In genomic region chr6:14772188-14772587, GRCh38 we compare ENCODE assay signal across 19 cellular contexts.
DNase-seq lines count a peak whose midpoint lies in the region; ATAC-seq and TF ChIP-seq lines count a peak whose summit lies in the region.
"Had no signal": no experiment of that assay in that cellular context is flagged by ENCODE, and none has a peak within 500 bp of the region (broad histone marks: within the 10 kb centered on the region; RNA-seq: fewer than 3 reads in every experiment).

No MANE protein-coding gene starts in this region.

- H3K14ac ChIP-seq in mesenchymal stem cell (ENCODE audit: low read length in 2 of 2), result no peak overlapping the region

- ATAC-seq in GM23338, result peak; percentile 36
- ATAC-seq in stimulated activated effector memory CD8-positive, alpha-beta T cell treated with anti-CD3 and anti-CD28 coated beads, Interleukin-12 subunit alpha, Interleukin-12 subunit beta, amount 100 ng/mL, for 72 hours, result no peak
- no peak for ATAC-seq in naive thymus-derived CD4-positive, alpha-beta T cell
- no peak for ATAC-seq in GM21515 (IDR thresholded peaks at IDR 0.05; ENCODE audit: unreplicated experiment)

- H3K4me3 ChIP-seq in GM23338 (no peak overlapping the region), SK-N-MC (no peak overlapping the region), mesenchymal stem cell (ENCODE audit: insufficient read depth in 1 of 2, low read depth in 1 of 2, low read length in 2 of 2) (no peak overlapping the region), lower leg skin (ENCODE audit: low read depth, poor library complexity, severe bottlenecking) (no peak overlapping the region)
- no peak overlapping the region for H3K4me3 ChIP-seq in naive thymus-derived CD4-positive, alpha-beta T cell (ENCODE audit: low read length)
- H3K4me3 ChIP-seq: BLaER1 treated with 17β-estradiol and CSF1 and Interleukin-3, amounts not matched to agents 10 nM and 100 nM; Peyer's patch had no signal

- no peak overlapping the region for H2AK5ac ChIP-seq in mesenchymal stem cell (ENCODE audit: low read length, severe bottlenecking)

- POLR2A ChIA-PET in naive thymus-derived CD4-positive, alpha-beta T cell (lab: Charles Lee), result no interaction called here

- H3K27ac Mint-ChIP-seq in GM23338, result no peak overlapping the region
- no peak overlapping the region for H3K27ac Mint-ChIP-seq in stimulated activated effector memory CD8-positive, alpha-beta T cell treated with anti-CD3 and anti-CD28 coated beads, Interleukin-12 subunit alpha, Interleukin-12 subunit beta, amount 100 ng/mL, for 72 hours
- H3K27ac Mint-ChIP-seq in naive thymus-derived CD4-positive, alpha-beta T cell, result peak overlapping the region in 1 of 9 donors; percentile 61
- H3K27ac Mint-ChIP-seq: CD4-positive, alpha-beta memory T cell had no signal

- peak overlapping the region in 1 of 2 experiments; percentile 70 for H3K18ac ChIP-seq in mesenchymal stem cell (ENCODE audit: low read depth in 1 of 2, low read length in 2 of 2)

- H2BK15ac ChIP-seq in mesenchymal stem cell (ENCODE audit: low read depth, poor library complexity, severe bottlenecking), result no peak overlapping the region

- H3K23ac ChIP-seq in mesenchymal stem cell (ENCODE audit: low read length in 2 of 2), result no peak overlapping the region

- H3K4me1 ChIP-seq in GM23338 (ENCODE audit: insufficient read depth) (peaks cover 14% of the 10 kb centered on the region), mesenchymal stem cell (ENCODE audit: control insufficient read depth, insufficient read depth, low read depth, low read length) (no peaks in the 10 kb centered on the region)
- H3K4me1 ChIP-seq in naive thymus-derived CD4-positive, alpha-beta T cell (ENCODE audit: control insufficient read depth in 2 of 2, insufficient read depth in 2 of 2, low read length in 2 of 2), result no peaks in the 10 kb centered on the region
- H3K4me1 ChIP-seq: Peyer's patch had no signal

- no peaks in the 10 kb centered on the region; the same call in 1 of the 2 replicates for H3F3A ChIP-seq in GM23338 (replicated peaks; ENCODE audit: low read depth)

- no peaks in the 10 kb centered on the region for H3K79me1 ChIP-seq in mesenchymal stem cell (replicated peaks; ENCODE audit: low read length, poor library complexity, severe bottlenecking)

- no peak for TF ChIP-seq POLR2A in lower leg skin (IDR thresholded peaks at IDR 0.05)

- CTCF ChIA-PET in naive thymus-derived CD4-positive, alpha-beta T cell (lab: Charles Lee), result no interaction called here

- H3K9me2 ChIP-seq in GM23338 (ENCODE audit: insufficient read depth), result peaks cover 10% of the 10 kb centered on the region

- WGBS in mesenchymal stem cell, result 97% methylated on average over 6 of the region's 7 CpGs
- 91 to 96% methylated on average over 7 of the region's 7 CpGs for WGBS in lower leg skin, 2 donors

- H3K9me3 ChIP-seq in SK-N-MC (ENCODE audit: low read depth, low read length), result no peaks in the 10 kb centered on the region
- H3K9me3 ChIP-seq in mesenchymal stem cell (ENCODE audit: control insufficient read depth, low read length), result peaks cover 4% of the 10 kb centered on the region
- no peaks in the 10 kb centered on the region for H3K9me3 ChIP-seq in naive thymus-derived CD4-positive, alpha-beta T cell (ENCODE audit: control insufficient read depth in 2 of 3, low read length in 3 of 3)
- H3K9me3 ChIP-seq: Peyer's patch had no signal

- no peak for TF ChIP-seq CTCF in GM23338 (conservative IDR thresholded peaks at IDR 0.05; ENCODE audit: low read depth in 2 of 2)
- no peak for TF ChIP-seq CTCF in lower leg skin (IDR thresholded peaks at IDR 0.05)

- peak overlapping the region in 1 of 2 experiments; percentile 1 for H3K4ac ChIP-seq in mesenchymal stem cell (ENCODE audit: low read depth in 1 of 2, low read length in 2 of 2)

- DNase-seq in GM23338 (ENCODE audit: low spot score), result peak; percentile 27
- DNase-seq in SK-N-MC (ENCODE audit: low read depth, low spot score), result no peak
- DNase-seq in mesenchymal stem cell, result no peak
- no peak for DNase-seq in stimulated activated effector memory CD8-positive, alpha-beta T cell treated with anti-CD3 and anti-CD28 coated beads, Interleukin-12 subunit alpha, Interleukin-12 subunit beta, amount 100 ng/mL, for 72 hours (ENCODE audit: low spot score in 2 of 2)
- no peak for DNase-seq in naive thymus-derived CD4-positive, alpha-beta T cell
- DNase-seq in lower leg skin (ENCODE audit: low spot score in 2 of 2), result no peak
- DNase-seq: ACHN; CD4-positive, alpha-beta memory T cell; GDM1; KBM-7; NCI-H1092 treated with DMSO at 0.1 percent for 48 hours; NCI-H1436 treated with DMSO at 0.1 percent for 48 hours; NCI-H1930; NCI-H226; NCI-H510A treated with DMSO at 0.1 percent for 48 hours; NCI-H748 treated with DMSO at 0.1 percent for 48 hours; Peyer's patch had no signal

- intact Hi-C loops in naive thymus-derived CD4-positive, alpha-beta T cell (cut with micrococcal nuclease), result no loop called here
- intact Hi-C loops in lower leg skin (cut with DNase I; ENCODE audit: low total_unique reads), result no loop called here

- H3K9ac ChIP-seq in SK-N-MC (ENCODE audit: insufficient read length) (no peak overlapping the region), mesenchymal stem cell (ENCODE audit: low read length) (no peak overlapping the region)
- H3K9ac ChIP-seq: BLaER1 treated with 17β-estradiol and CSF1 and Interleukin-3, amounts not matched to agents 10 nM and 100 nM had no signal

- no peak overlapping the region for H2BK120ac ChIP-seq in mesenchymal stem cell (ENCODE audit: low read depth, low read length)

- peaks cover 5% of the 10 kb centered on the region for H3K27me3 Mint-ChIP-seq in GM23338 (ENCODE audit: insufficient read depth, low read depth, poor library complexity)
- no peaks in the 10 kb centered on the region for H3K27me3 Mint-ChIP-seq in naive thymus-derived CD4-positive, alpha-beta T cell

- peaks cover 13% of the 10 kb centered on the region; the same call in 2 of the 3 replicates for H3K4me1 Mint-ChIP-seq in GM23338
- no peaks in the 10 kb centered on the region for H3K4me1 Mint-ChIP-seq in stimulated activated effector memory CD8-positive, alpha-beta T cell treated with anti-CD3 and anti-CD28 coated beads, Interleukin-12 subunit alpha, Interleukin-12 subunit beta, amount 100 ng/mL, for 72 hours
- no peaks in the 10 kb centered on the region for H3K4me1 Mint-ChIP-seq in naive thymus-derived CD4-positive, alpha-beta T cell
- H3K4me1 Mint-ChIP-seq: CD4-positive, alpha-beta memory T cell had no signal

- peak overlapping the region; percentile 27 to 94 for H2BK12ac ChIP-seq in mesenchymal stem cell (ENCODE audit: low read length in 2 of 2)

- H3K27ac ChIP-seq in GM23338 (ENCODE audit: low read depth) (no peak overlapping the region), SK-N-MC (peak overlapping the region; percentile 54; the same call in 1 of the 2 replicates), mesenchymal stem cell (ENCODE audit: low read length, poor library complexity, severe bottlenecking) (no peak overlapping the region)
- no peak overlapping the region for H3K27ac ChIP-seq in naive thymus-derived CD4-positive, alpha-beta T cell (ENCODE audit: low read depth, low read length)
- H3K27ac ChIP-seq: BLaER1 treated with 17β-estradiol and CSF1 and Interleukin-3, amounts not matched to agents 10 nM and 100 nM; Peyer's patch had no signal

- H4K91ac ChIP-seq in mesenchymal stem cell (ENCODE audit: low read length), result no peak overlapping the region

- H3K36me3 ChIP-seq in GM23338 (ENCODE audit: insufficient read depth) (no peaks in the 10 kb centered on the region), SK-N-MC (ENCODE audit: insufficient read depth, low read length) (0 out of 2 replicates have a peak, but pooled peaks cover 8% of the 10 kb centered on the region), mesenchymal stem cell (ENCODE audit: control insufficient read depth in 1 of 2, insufficient read depth in 2 of 2, low read depth in 1 of 2, low read length in 2 of 2) (no peaks in the 10 kb centered on the region)
- H3K36me3 ChIP-seq in naive thymus-derived CD4-positive, alpha-beta T cell (ENCODE audit: control insufficient read depth in 2 of 3, insufficient read depth in 3 of 3, low read length in 3 of 3), result no peaks in the 10 kb centered on the region
- H3K36me3 ChIP-seq: BLaER1 treated with 17β-estradiol and CSF1 and Interleukin-3, amounts not matched to agents 10 nM and 100 nM; Peyer's patch had no signal

- no peak overlapping the region for H2AFZ ChIP-seq in GM23338
- no peak overlapping the region for H2AFZ ChIP-seq in mesenchymal stem cell (ENCODE audit: low read depth, low read length)

- no peaks in the 10 kb centered on the region for H3K36me3 Mint-ChIP-seq in GM23338 (ENCODE audit: low read depth)
- H3K36me3 Mint-ChIP-seq in stimulated activated effector memory CD8-positive, alpha-beta T cell treated with anti-CD3 and anti-CD28 coated beads, Interleukin-12 subunit alpha, Interleukin-12 subunit beta, amount 100 ng/mL, for 72 hours, result no peaks in the 10 kb centered on the region
- H3K36me3 Mint-ChIP-seq in naive thymus-derived CD4-positive, alpha-beta T cell, result no peaks in the 10 kb centered on the region
- H3K36me3 Mint-ChIP-seq: CD4-positive, alpha-beta memory T cell had no signal

- H3K27me3 ChIP-seq in GM23338 (ENCODE audit: insufficient read depth) (no peaks in the 10 kb centered on the region), mesenchymal stem cell (ENCODE audit: control insufficient read depth in 1 of 2, insufficient read depth in 1 of 2, low read length in 2 of 2) (no peaks in the 10 kb centered on the region)
- H3K27me3 ChIP-seq in naive thymus-derived CD4-positive, alpha-beta T cell (ENCODE audit: control insufficient read depth in 2 of 2, insufficient read depth in 2 of 2, low read length in 2 of 2), result no peaks in the 10 kb centered on the region
- H3K27me3 ChIP-seq: BLaER1 treated with 17β-estradiol and CSF1 and Interleukin-3, amounts not matched to agents 10 nM and 100 nM; Peyer's patch had no signal

- no peak overlapping the region for H4K8ac ChIP-seq in mesenchymal stem cell (ENCODE audit: low read length)

- H3K4me2 ChIP-seq in GM23338 (peak overlapping the region; percentile 14; the same call in 1 of the 2 replicates), mesenchymal stem cell (ENCODE audit: low read length, poor library complexity, severe bottlenecking) (no peak overlapping the region)
- H3K4me2 ChIP-seq: BLaER1 treated with 17β-estradiol and CSF1 and Interleukin-3, amounts not matched to agents 10 nM and 100 nM had no signal

- no peaks in the 10 kb centered on the region; the same call in 1 of the 3 replicates for H3K9me3 Mint-ChIP-seq in GM23338
- no peaks in the 10 kb centered on the region for H3K9me3 Mint-ChIP-seq in stimulated activated effector memory CD8-positive, alpha-beta T cell treated with anti-CD3 and anti-CD28 coated beads, Interleukin-12 subunit alpha, Interleukin-12 subunit beta, amount 100 ng/mL, for 72 hours
- peaks cover 0 to 7% (median 0%) of the 10 kb centered on the region in 11 donors for H3K9me3 Mint-ChIP-seq in naive thymus-derived CD4-positive, alpha-beta T cell

- H2BK5ac ChIP-seq in mesenchymal stem cell (ENCODE audit: low read depth, low read length, poor library complexity, severe bottlenecking), result no peak overlapping the region

- H3K79me2 ChIP-seq in GM23338 (replicated peaks; ENCODE audit: insufficient read depth), result peaks cover 3% of the 10 kb centered on the region; the same call in 1 of the 2 replicates

- no peak overlapping the region for H3K4me3 Mint-ChIP-seq in GM23338
- no peak overlapping the region for H3K4me3 Mint-ChIP-seq in stimulated activated effector memory CD8-positive, alpha-beta T cell treated with anti-CD3 and anti-CD28 coated beads, Interleukin-12 subunit alpha, Interleukin-12 subunit beta, amount 100 ng/mL, for 72 hours
- no peak overlapping the region for H3K4me3 Mint-ChIP-seq in naive thymus-derived CD4-positive, alpha-beta T cell
- H3K4me3 Mint-ChIP-seq: CD4-positive, alpha-beta memory T cell had no signal

- no peaks in the 10 kb centered on the region for H4K20me1 ChIP-seq in GM23338 (replicated peaks; ENCODE audit: insufficient read depth)
- H4K20me1 ChIP-seq: BLaER1 treated with 17β-estradiol and CSF1 and Interleukin-3, amounts not matched to agents 10 nM and 100 nM had no signal
